1 cellular context compared by ENCODE assay signal in genomic region chr2:73451263-73451972, GRCh38.
TF ChIP-seq lines count a peak whose summit lies in the region.

No MANE protein-coding gene starts in this region.

TF ChIP-seq in HepG2, 621 proteins besides CTCF, POLR2A, EP300 and RAD21 (continued from another document):
- TF ChIP-seq NKX3-1 (CRISPR knock-in tag; IDR thresholded peaks at IDR 0.05) = no peak
- no peak for TF ChIP-seq RFXANK (CRISPR knock-in tag; IDR thresholded peaks at IDR 0.05)
- no peak for TF ChIP-seq ZNF891 (CRISPR knock-in tag; IDR thresholded peaks at IDR 0.05)
- TF ChIP-seq, protein P1, sequence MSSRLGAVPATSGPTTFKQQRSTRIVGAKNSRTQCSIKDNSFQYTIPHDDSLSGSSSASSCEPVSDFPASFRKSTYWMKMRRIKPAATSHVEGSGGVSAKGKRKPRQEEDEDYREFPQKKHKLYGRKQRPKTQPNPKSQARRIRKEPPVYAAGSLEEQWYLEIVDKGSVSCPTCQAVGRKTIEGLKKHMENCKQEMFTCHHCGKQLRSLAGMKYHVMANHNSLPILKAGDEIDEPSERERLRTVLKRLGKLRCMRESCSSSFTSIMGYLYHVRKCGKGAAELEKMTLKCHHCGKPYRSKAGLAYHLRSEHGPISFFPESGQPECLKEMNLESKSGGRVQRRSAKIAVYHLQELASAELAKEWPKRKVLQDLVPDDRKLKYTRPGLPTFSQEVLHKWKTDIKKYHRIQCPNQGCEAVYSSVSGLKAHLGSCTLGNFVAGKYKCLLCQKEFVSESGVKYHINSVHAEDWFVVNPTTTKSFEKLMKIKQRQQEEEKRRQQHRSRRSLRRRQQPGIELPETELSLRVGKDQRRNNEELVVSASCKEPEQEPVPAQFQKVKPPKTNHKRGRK (CRISPR knock-in tag; IDR thresholded peaks at IDR 0.05) = no peak
- TF ChIP-seq BHLHE40 (IDR thresholded peaks at IDR 0.05; ENCODE audit: low read length) = no peak
- no peak for TF ChIP-seq SALL2 (CRISPR knock-in tag; IDR thresholded peaks at IDR 0.05)
- TF ChIP-seq, protein P2, sequence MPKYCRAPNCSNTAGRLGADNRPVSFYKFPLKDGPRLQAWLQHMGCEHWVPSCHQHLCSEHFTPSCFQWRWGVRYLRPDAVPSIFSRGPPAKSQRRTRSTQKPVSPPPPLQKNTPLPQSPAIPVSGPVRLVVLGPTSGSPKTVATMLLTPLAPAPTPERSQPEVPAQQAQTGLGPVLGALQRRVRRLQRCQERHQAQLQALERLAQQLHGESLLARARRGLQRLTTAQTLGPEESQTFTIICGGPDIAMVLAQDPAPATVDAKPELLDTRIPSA (CRISPR knock-in tag; IDR thresholded peaks at IDR 0.05; ENCODE audit: borderline replicate concordance) = no peak
